8 cellular contexts compared by ENCODE assay signal in the genomic region with DNA sequence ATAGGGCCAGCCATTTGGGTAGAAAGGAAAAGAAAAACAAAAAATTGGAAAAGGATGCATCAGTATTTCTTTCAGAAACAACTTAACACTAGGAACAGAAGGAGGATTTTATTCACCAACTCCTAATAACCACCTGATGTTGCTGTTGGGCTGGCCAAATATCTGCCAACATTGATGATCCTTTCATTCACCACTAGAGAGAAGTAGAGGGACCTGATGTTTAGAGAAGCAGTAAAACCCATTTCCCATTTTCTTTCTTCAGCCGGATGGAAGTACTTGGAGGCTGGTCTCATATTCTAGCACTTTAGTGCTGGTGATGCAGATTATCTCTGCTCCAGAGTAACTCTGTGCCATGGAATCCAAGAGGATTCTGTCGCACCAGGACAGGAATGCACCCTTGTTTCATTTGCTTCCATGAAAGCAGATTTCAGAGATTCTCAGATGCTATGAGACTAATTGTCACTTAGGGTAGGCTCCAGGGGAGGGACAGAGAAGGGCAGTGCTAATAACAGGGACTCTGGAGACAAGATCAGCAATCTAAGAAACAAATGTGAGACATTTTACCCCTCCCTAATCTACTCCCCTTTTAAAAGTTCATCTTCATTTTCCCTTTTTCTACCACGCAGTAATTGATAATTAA. TPM values are rescaled to one million over a fixed set of nuclear protein-coding genes. Genes with fewer than 3 reads are reported as not detected.
DNase-seq lines count a peak whose midpoint lies in the region; ATAC-seq and TF ChIP-seq lines count a peak whose summit lies in the region.

No MANE protein-coding gene starts in this region.

- H3K4me1 ChIP-seq in left ventricle myocardium inferior (peaks cover 50% of the 10 kb centered on the region), neutrophil (ENCODE audit: control insufficient read depth in 1 of 2, insufficient read depth in 1 of 2, low read depth in 1 of 2, low read length in 1 of 2) (peaks cover 19% of the 10 kb centered on the region in 2 experiments)

- ATAC-seq in GM18498 (IDR thresholded peaks at IDR 0.05; ENCODE audit: unreplicated experiment), result no peak

- no peaks in the 10 kb centered on the region for H3K27me3 ChIP-seq in left ventricle myocardium inferior (ENCODE audit: low read depth)
- H3K27me3 ChIP-seq in neutrophil, result no peaks in the 10 kb centered on the region

- H3K4me3 ChIP-seq in left ventricle myocardium inferior (no peak overlapping the region), neutrophil (ENCODE audit: low read depth in 1 of 2, low read length in 1 of 2) (peak overlapping the region; percentile 92 to 96)

- H3K9me3 ChIP-seq in left ventricle myocardium inferior (replicated peaks) (no peaks in the 10 kb centered on the region), neutrophil (no peaks in the 10 kb centered on the region)

- intact Hi-C loops in left ventricle myocardium inferior (cut with micrococcal nuclease), result loop anchor here (10.0 kb wide), 3 partner anchors 95 to 395 kb away; no protein-coding TSS in a partner anchor
- intact Hi-C loops in cardiac septum (cut with DNase I), result loop anchor here (2.0 to 5.0 kb wide), 4 partner anchors 43 to 692 kb away; partner anchors contain the start of gene ATAD1
- intact Hi-C loops in posterior cingulate gyrus (cut with DNase I), result loop anchor here (2.0 to 10.0 kb wide), 4 partner anchors 41 to 692 kb away; partner anchors contain the start of gene ATAD1

- DNase-seq in left ventricle myocardium inferior, result no peak
- DNase-seq in cardiac septum (ENCODE audit: low spot score), result no peak
- DNase-seq in M059J (ENCODE audit: low read depth), result peak; percentile 84
- peak; percentile 72 for DNase-seq in SKM-1 (lab: John Stamatoyannopoulos, UW; ENCODE audit: unreplicated experiment)
- DNase-seq in dermis microvascular lymphatic vessel endothelial cell (ENCODE audit: low read depth in 2 of 2), result peak; percentile 69 to 79
- DNase-seq in posterior cingulate gyrus, result no peak

- peak; percentile 57 for TF ChIP-seq CTCF in left ventricle myocardium inferior (IDR thresholded peaks at IDR 0.05; ENCODE audit: borderline replicate concordance)
- TF ChIP-seq CTCF in neutrophil (IDR thresholded peaks at IDR 0.05), result peak; percentile 63

- no peaks in the 10 kb centered on the region for H3K36me3 ChIP-seq in left ventricle myocardium inferior
- H3K36me3 ChIP-seq in neutrophil, result no peaks in the 10 kb centered on the region

- H3K27ac ChIP-seq in left ventricle myocardium inferior (replicated peaks) (peak overlapping the region; percentile 100), neutrophil (peak overlapping the region; percentile 98)

RNA-seq across cellular contexts. Expression of gene KLLN, which starts 3.1 kb away (rescaled TPM):
- total RNA-seq in left ventricle myocardium inferior (0.19 TPM), cardiac septum (0.24 TPM), dermis microvascular lymphatic vessel endothelial cell (0.13 and 0.26 TPM in 2 replicates)
- 0.02 and 0.69 TPM in 2 replicates for total RNA-seq in M059J (2014; rRNA removed; shearing (Covaris generic))

RNA-seq across cellular contexts. Expression of gene PTEN, which starts 3.1 kb away (rescaled TPM):
- total RNA-seq in left ventricle myocardium inferior (49.9 TPM), cardiac septum (59.5 TPM), dermis microvascular lymphatic vessel endothelial cell (72.5 and 82.6 TPM in 2 replicates)
- 7.1 and 15.4 TPM in 2 replicates for total RNA-seq in M059J (2014; rRNA removed; shearing (Covaris generic))

RNA-seq across cellular contexts. Expression of gene ATAD1, which starts 42.2 kb away (rescaled TPM):
- total RNA-seq in left ventricle myocardium inferior, result 93.2 TPM
- 92.0 TPM for total RNA-seq in cardiac septum
- 21.4 and 40.7 TPM in 2 replicates for total RNA-seq in M059J (2014; rRNA removed; shearing (Covaris generic))
- 16.0 and 21.1 TPM in 2 replicates for total RNA-seq in dermis microvascular lymphatic vessel endothelial cell

Comparison
In these comparisons a context has a peak if more than half of its experiments do, and no peak if none do; other contexts are left out.
1. DNase-seq: peak in M059J (single experiment), SKM-1 (single experiment) and dermis microvascular lymphatic vessel endothelial cell (2 of 2); none in left ventricle myocardium inferior (single experiment), cardiac septum (single experiment) and posterior cingulate gyrus (0 of 10).